14 cellular contexts compared by ENCODE assay signal in the genomic region with DNA sequence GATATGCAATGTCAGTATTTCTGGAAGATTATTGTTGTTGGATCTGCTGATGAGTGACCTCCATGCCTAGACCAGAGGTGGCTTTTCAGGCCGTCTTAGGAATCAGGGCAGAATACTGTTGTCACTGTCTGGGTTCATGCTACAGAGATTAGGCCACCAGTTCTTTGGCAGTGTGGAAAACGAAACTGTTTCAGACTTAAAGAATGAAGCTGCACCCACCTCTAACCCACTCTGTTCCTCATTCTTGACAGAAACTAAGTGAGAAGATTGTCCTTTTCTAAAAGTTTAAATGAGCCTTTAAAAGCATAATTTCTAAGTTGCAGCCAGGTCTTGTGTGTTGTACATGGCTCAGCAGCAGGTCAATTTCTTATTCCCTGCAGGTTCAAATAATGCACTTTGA.
DNase-seq lines count a peak whose midpoint lies in the region; ATAC-seq and TF ChIP-seq lines count a peak whose summit lies in the region.
"Had no signal": no experiment of that assay in that cellular context is flagged by ENCODE, and none has a peak within 500 bp of the region (broad histone marks: within the 10 kb centered on the region; RNA-seq: fewer than 3 reads in every experiment).

No MANE protein-coding gene starts in this region.

- H3K36me3 Mint-ChIP-seq in T-helper 2 cell treated with Interferon-gamma antibody and Interleukin-4, amounts not matched to agents 5 μg/mL and 100 μg/mL, for 36 hours (ENCODE audit: low read depth), result no peaks in the 10 kb centered on the region

- POLR2A ChIA-PET in RWPE1 (lab: Yijun Ruan, JAX; ENCODE audit: low non-redundant PET), result no interaction called here

- no peak for TF ChIP-seq CTCF in GM12865 (IDR thresholded peaks at IDR 0.05; ENCODE audit: insufficient read depth, low read depth, low read length, missing control alignments)
- TF ChIP-seq CTCF in RWPE1 (conservative IDR thresholded peaks at IDR 0.05; ENCODE audit: low read depth), result no peak

- H3K4me1 Mint-ChIP-seq in T-helper 2 cell treated with Interferon-gamma antibody and Interleukin-4, amounts not matched to agents 5 μg/mL and 100 μg/mL, for 36 hours (ENCODE audit: low read depth), result peaks cover 14% of the 10 kb centered on the region

- no peak overlapping the region for H3K4me3 ChIP-seq in GM12865 (ENCODE audit: low read depth, low read length)
- H3K4me3 ChIP-seq: suprapubic skin had no signal

- DNase-seq in GM12865 (ENCODE audit: low read depth), result peak; percentile 65
- no peak for DNase-seq in NCI-H446 treated with DMSO at 0.1 percent for 48 hours (lab: John Stamatoyannopoulos, UW)
- no peak for DNase-seq in RWPE1 (ENCODE audit: low spot score)
- DNase-seq in T-helper 2 cell treated with Interferon-gamma antibody and Interleukin-4, amounts not matched to agents 5 μg/mL and 100 μg/mL, for 36 hours (ENCODE audit: low spot score), result no peak
- DNase-seq: activated CD8-positive, alpha-beta T cell treated with anti-CD3 and anti-CD28 coated beads for 36 hours; activated naive CD4-positive, alpha-beta T cell treated with Interleukin-2 at 50 U/mL for 16 hours; DND-41; NCI-H146 had no signal

- H3K4me3 Mint-ChIP-seq in T-helper 2 cell treated with Interferon-gamma antibody and Interleukin-4, amounts not matched to agents 5 μg/mL and 100 μg/mL, for 36 hours, result no peak overlapping the region
- H3K4me3 Mint-ChIP-seq: activated CD8-positive, alpha-beta T cell treated with anti-CD3 and anti-CD28 coated beads for 36 hours; T-helper 1 cell treated with Interleukin-12 subunit alpha and Interleukin-12 subunit beta and Interleukin-4 antibody, amounts not matched to agents 30 μg/mL and 1 μg/mL, for 36 hours had no signal

- CTCF ChIA-PET in RWPE1 (lab: Yijun Ruan, JAX), result interaction anchor here (0.7 kb wide), 1 partner anchor 477 kb away, joined by 4 read pairs; no protein-coding TSS in a partner anchor

- no peaks in the 10 kb centered on the region for H3K9me3 Mint-ChIP-seq in T-helper 2 cell treated with Interferon-gamma antibody and Interleukin-4, amounts not matched to agents 5 μg/mL and 100 μg/mL, for 36 hours
- H3K9me3 Mint-ChIP-seq: activated CD8-positive, alpha-beta T cell treated with anti-CD3 and anti-CD28 coated beads for 36 hours; T-helper 1 cell treated with Interleukin-12 subunit alpha and Interleukin-12 subunit beta and Interleukin-4 antibody, amounts not matched to agents 30 μg/mL and 1 μg/mL, for 36 hours had no signal

- no peak overlapping the region for H3K27ac Mint-ChIP-seq in T-helper 2 cell treated with Interferon-gamma antibody and Interleukin-4, amounts not matched to agents 5 μg/mL and 100 μg/mL, for 36 hours
- H3K27ac Mint-ChIP-seq: activated CD8-positive, alpha-beta T cell treated with anti-CD3 and anti-CD28 coated beads for 36 hours; T-helper 1 cell treated with Interleukin-12 subunit alpha and Interleukin-12 subunit beta and Interleukin-4 antibody, amounts not matched to agents 30 μg/mL and 1 μg/mL, for 36 hours had no signal

- H3K27ac ChIP-seq in RWPE1, result no peak overlapping the region
- H3K27ac ChIP-seq: suprapubic skin had no signal

- peak; percentile 77 for ATAC-seq in GM19395 (IDR thresholded peaks at IDR 0.05; ENCODE audit: unreplicated experiment)
- peak; percentile 69 for ATAC-seq in HG02642 (IDR thresholded peaks at IDR 0.05; ENCODE audit: poor library complexity, unreplicated experiment)
- peak; percentile 58 for ATAC-seq in HG03460 (IDR thresholded peaks at IDR 0.05; ENCODE audit: unreplicated experiment)
- ATAC-seq in esophagus mucosa, result no peak
- ATAC-seq: activated CD8-positive, alpha-beta T cell treated with anti-CD3 and anti-CD28 coated beads for 36 hours had no signal

- peaks cover 11% of the 10 kb centered on the region for H3K27me3 Mint-ChIP-seq in T-helper 2 cell treated with Interferon-gamma antibody and Interleukin-4, amounts not matched to agents 5 μg/mL and 100 μg/mL, for 36 hours (ENCODE audit: low read depth)
- H3K27me3 Mint-ChIP-seq: activated CD8-positive, alpha-beta T cell treated with anti-CD3 and anti-CD28 coated beads for 36 hours had no signal
